21 cellular contexts compared by ENCODE assay signal in the genomic region with DNA sequence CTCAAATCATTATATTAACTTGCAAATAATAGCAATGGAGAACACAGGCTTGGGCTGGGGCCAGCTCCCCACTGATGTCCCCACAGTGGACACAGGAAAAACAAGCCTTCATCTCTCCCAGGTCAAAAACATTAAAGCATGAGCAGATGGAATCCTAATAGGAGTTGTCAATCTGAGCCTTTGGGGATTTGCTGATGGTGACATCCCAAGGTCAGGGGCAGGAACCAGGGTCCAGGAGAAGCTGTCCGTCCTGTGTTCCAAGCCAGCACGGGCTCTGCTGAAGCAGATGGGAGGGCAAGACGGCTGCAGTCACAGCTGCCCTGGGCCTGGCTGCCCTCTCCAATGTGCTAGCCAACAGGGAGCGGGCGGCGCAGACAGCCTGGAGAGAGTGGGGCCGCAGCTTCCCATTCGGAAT.
A peak's percentile ranks its signal among the peaks of the same experiment; 100 is the strongest.
DNase-seq lines count a peak whose midpoint lies in the region; ATAC-seq lines count a peak whose summit lies in the region.
"Had no signal": no experiment of that assay in that cellular context is flagged by ENCODE, and none has a peak within 500 bp of the region (broad histone marks: within the 10 kb centered on the region; RNA-seq: fewer than 3 reads in every experiment).

No MANE protein-coding gene starts in this region.

- H3K36me3 Mint-ChIP-seq in natural killer cell treated with Interleukin-12 subunit alpha and Interleukin-12 subunit beta and Interleukin-15 and Interleukin-18, amount 100 ng/mL, for 72 hours = peaks cover 6% of the 10 kb centered on the region
- H3K36me3 Mint-ChIP-seq: neural progenitor cell had no signal

- H3K27me3 Mint-ChIP-seq in natural killer cell treated with Interleukin-12 subunit alpha and Interleukin-12 subunit beta and Interleukin-15 and Interleukin-18, amount 100 ng/mL, for 72 hours = peaks cover 13 to 25% of the 10 kb centered on the region in 2 donors

- in situ Hi-C loops in G401 (cut with HindIII; ENCODE audit: low sequenced_read_pairs) = no loop called here

- intact Hi-C loops in left ventricle myocardium superior (cut with micrococcal nuclease) = no loop called here

- no peak overlapping the region for H3K4me3 Mint-ChIP-seq in natural killer cell treated with Interleukin-12 subunit alpha and Interleukin-12 subunit beta and Interleukin-15 and Interleukin-18, amount 100 ng/mL, for 72 hours
- H3K4me3 Mint-ChIP-seq: neural progenitor cell had no signal

- peak; percentile 57 for DNase-seq in G401 (ENCODE audit: low spot score)
- peak; percentile 42 for DNase-seq in cerebellar cortex (ENCODE audit: low spot score)
- peak; percentile 59 for DNase-seq in left ventricle myocardium superior
- DNase-seq in putamen (ENCODE audit: low spot score) = peak; percentile 20
- DNase-seq in UCSD-AML1 (lab: John Stamatoyannopoulos, UW; ENCODE audit: unreplicated experiment) = no peak
- no peak for DNase-seq in NCI-H1436 treated with DMSO at 0.1 percent for 48 hours (lab: John Stamatoyannopoulos, UW)
- DNase-seq in DMS 273 (lab: John Stamatoyannopoulos, UW; ENCODE audit: unreplicated experiment) = no peak
- no peak for DNase-seq in natural killer cell treated with Interleukin-12 subunit alpha and Interleukin-12 subunit beta and Interleukin-15 and Interleukin-18, amount 100 ng/mL, for 72 hours (ENCODE audit: low spot score)
- DNase-seq: activated CD4-positive, alpha-beta T cell treated with anti-CD3 and anti-CD28 coated beads, Interleukin-2, amount 50 U/mL, for 1 hour; activated naive CD4-positive, alpha-beta T cell; amniotic stem cell; central memory CD4-positive, alpha-beta T cell; effector memory CD4-positive, alpha-beta T cell; esophagus squamous epithelium; left lung; MG63; NCI-H1417 treated with DMSO at 0.1 percent for 48 hours; NCI-H82; PC-9; SJCRH30 had no signal

- H3K27ac Mint-ChIP-seq in natural killer cell treated with Interleukin-12 subunit alpha and Interleukin-12 subunit beta and Interleukin-15 and Interleukin-18, amount 100 ng/mL, for 72 hours = no peak overlapping the region

- peak; percentile 73 for ATAC-seq in left ventricle myocardium superior
- ATAC-seq in natural killer cell treated with Interleukin-12 subunit alpha and Interleukin-12 subunit beta and Interleukin-15 and Interleukin-18, amount 100 ng/mL, for 72 hours = no peak
- ATAC-seq: left lung had no signal

- peaks cover 3% of the 10 kb centered on the region for H3K9me3 Mint-ChIP-seq in natural killer cell treated with Interleukin-12 subunit alpha and Interleukin-12 subunit beta and Interleukin-15 and Interleukin-18, amount 100 ng/mL, for 72 hours

- H3K4me1 Mint-ChIP-seq in natural killer cell treated with Interleukin-12 subunit alpha and Interleukin-12 subunit beta and Interleukin-15 and Interleukin-18, amount 100 ng/mL, for 72 hours (ENCODE audit: low read depth in 2 of 2) = no peaks in the 10 kb centered on the region

Comparison
In these comparisons a context has a peak if more than half of its experiments do, and no peak if none do; other contexts are left out.
1. DNase-seq: peak in G401 (single experiment), cerebellar cortex (single experiment), left ventricle myocardium superior (single experiment) and putamen (single experiment); none in UCSD-AML1 (single experiment), NCI-H1436 treated with DMSO at 0.1 percent for 48 hours (single experiment), DMS 273 (single experiment) and natural killer cell treated with Interleukin-12 subunit alpha and Interleukin-12 subunit beta and Interleukin-15 and Interleukin-18, amount 100 ng/mL, for 72 hours (single experiment).